In the genomic region with DNA sequence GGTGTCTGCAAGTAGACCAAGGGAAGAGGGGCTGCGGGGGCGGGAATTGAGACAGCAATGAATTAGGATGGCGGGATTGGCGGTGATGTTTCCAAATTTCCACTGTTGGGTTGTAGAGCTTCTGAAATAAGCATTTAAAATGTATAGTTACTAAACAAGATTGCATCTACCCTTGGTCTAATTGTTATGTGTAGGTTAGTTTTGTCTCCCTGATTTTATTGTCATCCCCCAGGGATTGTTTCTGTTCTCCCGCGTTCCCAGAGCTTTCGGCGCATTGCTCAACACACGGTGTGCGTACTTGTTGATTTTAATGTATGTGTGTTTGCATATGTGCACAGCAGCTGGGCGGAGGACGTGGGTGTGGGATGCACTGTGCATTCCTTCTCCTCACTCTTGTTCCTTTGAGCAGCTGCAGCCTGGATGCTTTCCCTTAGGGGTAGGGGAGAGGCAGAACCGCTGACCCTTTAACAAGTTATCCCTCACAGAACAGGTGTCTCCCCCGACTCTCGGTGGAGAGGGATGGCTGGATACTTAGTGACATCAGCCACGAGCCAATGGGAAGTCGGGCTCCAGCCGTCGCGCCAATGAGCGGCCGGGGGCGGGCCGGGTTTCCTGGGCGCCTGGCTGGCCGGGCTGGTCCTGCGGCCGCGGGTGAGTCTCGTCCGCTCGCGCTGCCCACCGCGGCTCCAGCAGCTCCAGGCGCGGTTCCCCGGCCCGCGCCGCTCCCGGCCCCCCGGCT, we compare ENCODE assay signal across 8 cellular contexts. TPM values are rescaled to one million over a fixed set of nuclear protein-coding genes. Genes with fewer than 3 reads are reported as not detected.
DNase-seq lines count a peak whose midpoint lies in the region; ATAC-seq and TF ChIP-seq lines count a peak whose summit lies in the region.

Gene TSPAN33, plus strand, starts transcription at position 613 of the 739 bp plus-strand sequence. CDS start 274 bp downstream, outside the sequence.

- peak within 1 kb of the TSS; percentile 96 for H3K4me3 Mint-ChIP-seq in CD8-positive, alpha-beta T cell
- peak within 1 kb of the TSS; percentile 92 to 99 (median 98) for H3K4me3 Mint-ChIP-seq in naive B cell

- peak within 1 kb of the TSS; percentile 98 for H3K9ac ChIP-seq in OCI-LY3 (ENCODE audit: low read length)

- TF ChIP-seq CTCF in CD8-positive, alpha-beta T cell (IDR thresholded peaks at IDR 0.05), result no peak
- TF ChIP-seq CTCF in OCI-LY3 (IDR thresholded peaks at IDR 0.05; ENCODE audit: low read depth, low read length), result no peak

- H3K9me3 ChIP-seq in CD8-positive, alpha-beta T cell (ENCODE audit: low read length), result no peaks in the 10 kb centered on the region
- no peaks in the 10 kb centered on the region for H3K9me3 ChIP-seq in OCI-LY3 (ENCODE audit: insufficient read depth, low read length)

- CTCF ChIA-PET in CD8-positive, alpha-beta T cell (lab: Charles Lee), result interaction anchor here (0.7 to 1.8 kb wide), 4 partner anchors 9 to 66 kb away, joined by 3 to 8 read pairs (median 6); no protein-coding TSS in a partner anchor

- no peaks in the 10 kb centered on the region for H3K9me3 Mint-ChIP-seq in CD8-positive, alpha-beta T cell
- H3K9me3 Mint-ChIP-seq in naive B cell, result no peaks in the 10 kb centered on the region

- peak in 6 of 7 experiments; percentile 47 to 74 (median 56) for DNase-seq in CD8-positive, alpha-beta T cell
- DNase-seq in HK-2 (ENCODE audit: unreplicated experiment) (peak; percentile 86), fibroblast of gingiva (ENCODE audit: low read depth) (peak; percentile 49), naive B cell (peak; percentile 76)
- peak; percentile 75 to 78 for DNase-seq in activated T-cell treated with anti-CD3 and anti-CD28 coated beads, Interleukin-2, amount 50 U/mL, for 48 hours
- peak; percentile 48 to 60 for DNase-seq in stimulated activated CD8-positive, alpha-beta memory T cell treated with anti-CD3 and anti-CD28 coated beads, Interleukin-7, amount 100 ng/mL, for 48 hours (ENCODE audit: extremely low read depth in 1 of 2, low read depth in 1 of 2)

- no peak within 1 kb of the TSS for H3K27ac ChIP-seq in CD8-positive, alpha-beta T cell (ENCODE audit: low read depth, low read length)
- peak within 1 kb of the TSS; percentile 96 for H3K27ac ChIP-seq in OCI-LY3 (ENCODE audit: low read length)

- POLR2A ChIA-PET in CD8-positive, alpha-beta T cell (lab: Charles Lee), result interaction anchor here (1.4 kb wide), 1 partner anchor 14 kb away, joined by 4 read pairs; no protein-coding TSS in a partner anchor

- H3K79me2 ChIP-seq in OCI-LY3 (ENCODE audit: low read length), result peaks cover 51% of the 10 kb centered on the region

- peaks cover 9% of the 10 kb centered on the region for H4K20me1 ChIP-seq in OCI-LY3 (ENCODE audit: insufficient read depth, low read length)

- H3K27me3 Mint-ChIP-seq in CD8-positive, alpha-beta T cell (ENCODE audit: low read depth), result peaks cover 9% of the 10 kb centered on the region
- H3K27me3 Mint-ChIP-seq in naive B cell, result no peaks in the 10 kb centered on the region

- H3K4me3 ChIP-seq in CD8-positive, alpha-beta T cell (ENCODE audit: low read depth, low read length), result peak within 1 kb of the TSS; percentile 83
- H3K4me3 ChIP-seq in OCI-LY3 (ENCODE audit: low read length), result peak within 1 kb of the TSS; percentile 89

- no peaks in the 10 kb centered on the region for H3K27me3 ChIP-seq in CD8-positive, alpha-beta T cell (ENCODE audit: insufficient read depth, low read length)
- H3K27me3 ChIP-seq in OCI-LY3 (ENCODE audit: low read depth, low read length), result 0 out of 2 replicates have a peak, but pooled peaks cover 4% of the 10 kb centered on the region

- H2AFZ ChIP-seq in OCI-LY3 (ENCODE audit: low read depth, low read length), result peak within 1 kb of the TSS; percentile 31; the same call in 1 of the 2 replicates

- peak within 1 kb of the TSS; percentile 76 for H3K27ac Mint-ChIP-seq in CD8-positive, alpha-beta T cell
- peak within 1 kb of the TSS; percentile 98 to 100 (median 99) for H3K27ac Mint-ChIP-seq in naive B cell

- peaks cover 16% of the 10 kb centered on the region for H3K4me1 ChIP-seq in CD8-positive, alpha-beta T cell (ENCODE audit: insufficient read depth, low read length)
- peaks cover 35% of the 10 kb centered on the region for H3K4me1 ChIP-seq in OCI-LY3 (ENCODE audit: low read length)

- H3K36me3 Mint-ChIP-seq in CD8-positive, alpha-beta T cell, result peaks cover 7% of the 10 kb centered on the region
- peaks cover 8 to 12% of the 10 kb centered on the region in 2 donors for H3K36me3 Mint-ChIP-seq in naive B cell

- H3K36me3 ChIP-seq in CD8-positive, alpha-beta T cell (ENCODE audit: insufficient read depth, low read length), result no peaks in the 10 kb centered on the region
- peaks cover 29% of the 10 kb centered on the region for H3K36me3 ChIP-seq in OCI-LY3 (replicated peaks; ENCODE audit: low read depth, low read length)

- peaks cover 23% of the 10 kb centered on the region for H3K4me1 Mint-ChIP-seq in CD8-positive, alpha-beta T cell (ENCODE audit: low read depth)
- peaks cover 59 to 69% (median 64%) of the 10 kb centered on the region in 3 donors for H3K4me1 Mint-ChIP-seq in naive B cell

- peak within 1 kb of the TSS; percentile 97 for H3K4me2 ChIP-seq in OCI-LY3 (ENCODE audit: low read length)

- peak; percentile 89 for ATAC-seq in CD8-positive, alpha-beta T cell
- ATAC-seq in GM19463 (IDR thresholded peaks at IDR 0.05; ENCODE audit: unreplicated experiment), result peak; percentile 65
- peak; percentile 57 to 70 for ATAC-seq in naive B cell (ENCODE audit: low read depth in 2 of 2)

- intact Hi-C loops in CD8-positive, alpha-beta T cell (cut with DNase I, micrococcal nuclease), result no loop called here

RNA-seq across cellular contexts. Expression of gene TSPAN33, which starts in this region (rescaled TPM):
- 1 to 10 TPM; 4.7 to 5.6 TPM for total RNA-seq in CD8-positive, alpha-beta T cell
- polyA plus RNA-seq in naive B cell (ENCODE audit: low read depth in 6 of 6), result 100 to 1,000 TPM in 5 of 6 donors, 10 to 100 TPM in 1; 92.8 to 171 (median 136) TPM
